ENCODE assay signal across 11 cellular contexts in the genomic region with DNA sequence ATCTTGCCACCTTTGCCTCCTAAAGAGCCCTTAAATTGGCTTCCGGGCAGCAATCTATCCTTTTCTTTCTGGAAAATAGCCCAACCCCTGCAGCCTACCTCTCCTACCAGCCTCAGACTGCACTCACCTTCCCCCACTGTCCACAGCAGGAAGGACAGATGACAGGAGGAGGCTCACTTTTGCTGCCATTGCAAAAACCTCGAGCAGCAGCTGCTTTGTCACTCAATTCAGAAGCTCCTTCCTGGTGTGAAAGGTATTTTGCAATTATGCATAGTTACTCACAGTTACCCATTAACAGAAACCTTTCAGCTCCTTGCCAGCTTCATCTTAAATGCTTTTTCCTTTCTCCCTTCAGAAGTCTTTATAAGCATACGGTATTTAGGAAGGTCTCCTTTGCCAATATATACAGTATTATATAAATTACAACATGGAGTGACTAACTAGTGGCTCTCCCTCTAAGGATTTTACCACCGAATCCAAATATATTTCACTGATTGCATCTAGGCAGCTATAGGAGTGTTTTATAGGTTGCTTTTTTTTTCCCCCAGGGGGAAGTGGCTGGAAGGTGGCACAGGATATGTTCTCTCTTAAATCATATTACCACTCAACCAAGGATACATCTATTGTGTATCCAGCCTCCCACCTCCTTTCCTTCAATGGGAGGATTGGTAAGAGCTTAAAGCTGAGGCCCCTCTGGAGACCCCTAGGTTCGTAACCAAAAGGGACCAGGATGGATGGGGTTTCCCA.
DNase-seq lines count a peak whose midpoint lies in the region; ATAC-seq and TF ChIP-seq lines count a peak whose summit lies in the region.
"Had no signal": no experiment of that assay in that cellular context is flagged by ENCODE, and none has a peak within 500 bp of the region (broad histone marks: within the 10 kb centered on the region; RNA-seq: fewer than 3 reads in every experiment).

No MANE protein-coding gene starts in this region.

- H3K27me3 ChIP-seq in Peyer's patch (no peaks in the 10 kb centered on the region), MG63 (no peaks in the 10 kb centered on the region; the same call in 1 of the 2 replicates)
- H3K27me3 ChIP-seq: esophagus muscularis mucosa had no signal

- H3K4me3 ChIP-seq in Peyer's patch = no peak overlapping the region
- H3K4me3 ChIP-seq in MG63 = no peak overlapping the region
- H3K4me3 ChIP-seq: esophagus muscularis mucosa had no signal

- ATAC-seq in left lobe of liver (peak; percentile 72), HG02623 (IDR thresholded peaks at IDR 0.05; ENCODE audit: unreplicated experiment) (no peak), GM19463 (IDR thresholded peaks at IDR 0.05; ENCODE audit: unreplicated experiment) (no peak)

- DNase-seq in DMS153 treated with DMSO at 0.1 percent for 48 hours (lab: John Stamatoyannopoulos, UW; ENCODE audit: unreplicated experiment) (peak; percentile 87), NCI-H1092 treated with DMSO at 0.1 percent for 48 hours (lab: John Stamatoyannopoulos, UW) (peak; percentile 60), Peyer's patch (peak in 2 of 3 donors; percentile 50 to 56), left lobe of liver (ENCODE audit: low spot score) (no peak), MG63 (no peak), middle frontal gyrus (ENCODE audit: extremely low spot score, low spot score) (no peak)
- DNase-seq: NCI-H226 had no signal

- H3K36me3 ChIP-seq in Peyer's patch = no peaks in the 10 kb centered on the region
- peaks cover 34% of the 10 kb centered on the region for H3K36me3 ChIP-seq in MG63

- no peak overlapping the region for H3K27ac ChIP-seq in Peyer's patch
- H3K27ac ChIP-seq: esophagus muscularis mucosa had no signal

- TF ChIP-seq POLR2A in Peyer's patch (IDR thresholded peaks at IDR 0.05) = no peak

- no peak for TF ChIP-seq CTCF in Peyer's patch (IDR thresholded peaks at IDR 0.05)

- H3K9me3 ChIP-seq in Peyer's patch = no peaks in the 10 kb centered on the region
- H3K9me3 ChIP-seq in MG63 = no peaks in the 10 kb centered on the region
- H3K9me3 ChIP-seq: Caco-2, esophagus muscularis mucosa had no signal

- peaks cover 0 to 13% (median 1%) of the 10 kb centered on the region in 4 donors for H3K4me1 ChIP-seq in Peyer's patch
- H3K4me1 ChIP-seq: Caco-2 had no signal

Comparison
In these comparisons a context has a peak if more than half of its experiments do, and no peak if none do; other contexts are left out.
1. DNase-seq: peak in DMS153 treated with DMSO at 0.1 percent for 48 hours (single experiment), NCI-H1092 treated with DMSO at 0.1 percent for 48 hours (single experiment) and Peyer's patch (2 of 3); none in left lobe of liver (single experiment), MG63 (single experiment) and middle frontal gyrus (single experiment).